ENCODE assay signal across 8 cellular contexts in the genomic region with DNA sequence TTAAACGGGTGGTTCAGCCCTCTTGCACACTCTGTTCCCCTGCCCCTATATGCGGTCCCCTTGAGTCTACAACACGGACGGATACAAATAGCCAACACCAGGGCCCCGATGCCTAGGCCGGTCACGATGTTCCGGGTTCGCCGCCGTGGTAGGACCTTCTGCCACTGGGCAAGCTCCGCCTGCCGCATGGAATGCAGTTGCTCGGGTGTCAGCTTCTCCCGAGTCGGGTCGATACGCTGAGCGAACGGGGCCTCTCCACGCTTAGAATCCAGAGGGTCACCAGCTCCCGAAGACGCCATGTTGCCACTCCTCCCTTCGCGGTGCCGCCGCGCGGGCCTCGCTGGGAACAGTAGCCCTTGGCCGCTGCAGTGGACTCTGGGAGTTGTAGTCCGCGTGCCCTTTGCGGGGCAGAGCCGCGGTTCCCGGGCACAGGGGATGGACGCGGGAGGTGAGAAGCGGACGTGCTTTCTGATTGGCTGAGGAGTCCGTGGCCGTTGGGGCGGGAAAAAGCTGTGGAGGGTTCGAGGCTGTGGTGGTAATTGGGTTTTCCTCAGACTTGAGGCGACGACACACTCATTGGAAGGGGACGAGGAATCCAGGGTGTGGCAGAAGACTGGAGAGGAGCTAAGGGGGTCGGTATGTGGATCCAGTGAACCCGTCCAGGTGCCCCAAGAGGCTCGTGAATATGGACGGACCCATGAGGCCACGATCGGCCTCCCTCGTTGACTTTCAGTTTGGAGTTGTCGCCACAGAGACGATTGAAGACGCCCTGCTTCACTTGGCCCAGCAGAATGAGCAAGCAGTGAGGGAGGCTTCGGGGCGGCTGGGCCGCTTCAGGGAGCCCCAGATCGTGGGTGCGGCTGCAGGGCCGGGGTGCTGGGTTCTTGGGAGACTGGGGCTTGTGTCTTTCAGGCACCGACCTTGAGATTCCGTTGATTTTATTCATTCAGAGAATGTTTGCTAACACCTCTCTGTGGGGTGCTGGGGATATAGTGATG. TPM values are rescaled to one million over a fixed set of nuclear protein-coding genes. Genes with fewer than 3 reads are reported as not detected.
DNase-seq lines count a peak whose midpoint lies in the region; ATAC-seq, FAIRE-seq and TF ChIP-seq lines count a peak whose summit lies in the region.

A gene with protein sequence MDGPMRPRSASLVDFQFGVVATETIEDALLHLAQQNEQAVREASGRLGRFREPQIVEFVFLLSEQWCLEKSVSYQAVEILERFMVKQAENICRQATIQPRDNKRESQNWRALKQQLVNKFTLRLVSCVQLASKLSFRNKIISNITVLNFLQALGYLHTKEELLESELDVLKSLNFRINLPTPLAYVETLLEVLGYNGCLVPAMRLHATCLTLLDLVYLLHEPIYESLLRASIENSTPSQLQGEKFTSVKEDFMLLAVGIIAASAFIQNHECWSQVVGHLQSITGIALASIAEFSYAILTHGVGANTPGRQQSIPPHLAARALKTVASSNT (plus strand): TSS at position 479 of the 998 bp plus-strand sequence. CDS start 207 bp downstream, at position 686.
A gene with protein sequence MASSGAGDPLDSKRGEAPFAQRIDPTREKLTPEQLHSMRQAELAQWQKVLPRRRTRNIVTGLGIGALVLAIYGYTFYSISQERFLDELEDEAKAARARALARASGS (minus strand): TSS at position 322 of the 998 bp plus-strand sequence. CDS start 23 bp downstream, at position 299.

- peak; percentile 99 for ATAC-seq in DND-41 (ENCODE audit: insufficient read depth, low read depth)

- H3K36me3 ChIP-seq in DND-41 (ENCODE audit: insufficient read depth, low read length) (peaks cover 14% of the 10 kb centered on the region), astrocyte (ENCODE audit: insufficient read depth, low read length) (peaks cover 3% of the 10 kb centered on the region), uterus (no peaks in the 10 kb centered on the region)

- H3K9me3 ChIP-seq in DND-41 (ENCODE audit: insufficient read depth, low read length, severe bottlenecking): no peaks in the 10 kb centered on the region
- H3K9me3 ChIP-seq in astrocyte (ENCODE audit: insufficient read depth, low read depth, low read length): no peaks in the 10 kb centered on the region
- H3K9me3 ChIP-seq in uterus: no peaks in the 10 kb centered on the region

- peaks cover 11% of the 10 kb centered on the region for H3K36me3 Mint-ChIP-seq in T-helper 2 cell treated with Interferon-gamma antibody and Interleukin-4, amounts not matched to agents 5 μg/mL and 100 μg/mL, for 36 hours (ENCODE audit: low read depth)
- H3K36me3 Mint-ChIP-seq in astrocyte (ENCODE audit: low read depth, unreplicated experiment): peaks cover 13% of the 10 kb centered on the region

- peak within 1 kb of the TSS; percentile 75 for H3K27ac Mint-ChIP-seq in T-helper 2 cell treated with Interferon-gamma antibody and Interleukin-4, amounts not matched to agents 5 μg/mL and 100 μg/mL, for 36 hours
- H3K27ac Mint-ChIP-seq in astrocyte (ENCODE audit: unreplicated experiment): peak within 1 kb of the TSS; percentile 84

- H2AFZ ChIP-seq in DND-41 (ENCODE audit: low read depth, low read length) (peak within 1 kb of the TSS; percentile 98), astrocyte (ENCODE audit: low read depth, low read length) (peak within 1 kb of the TSS; percentile 95)

- H4K20me1 ChIP-seq in DND-41 (ENCODE audit: insufficient read depth, low read length): no peaks in the 10 kb centered on the region
- H4K20me1 ChIP-seq in astrocyte (ENCODE audit: insufficient read depth, low read length): no peaks in the 10 kb centered on the region

- peak within 1 kb of the TSS; percentile 94 for H3K4me3 Mint-ChIP-seq in T-helper 2 cell treated with Interferon-gamma antibody and Interleukin-4, amounts not matched to agents 5 μg/mL and 100 μg/mL, for 36 hours
- peak within 1 kb of the TSS; percentile 94 for H3K4me3 Mint-ChIP-seq in astrocyte (ENCODE audit: unreplicated experiment)

- H3K4me3 ChIP-seq in DND-41 (ENCODE audit: low read depth in 1 of 2, low read length in 2 of 2): peak within 1 kb of the TSS; percentile 82 to 98
- peak within 1 kb of the TSS; percentile 97 for H3K4me3 ChIP-seq in astrocyte (ENCODE audit: insufficient read depth, low read depth, low read length)
- H3K4me3 ChIP-seq in uterus: peak within 1 kb of the TSS; percentile 76 to 86

- peak within 1 kb of the TSS; percentile 78 for H3K9ac ChIP-seq in DND-41 (ENCODE audit: low read depth, low read length)
- peak within 1 kb of the TSS; percentile 91 for H3K9ac ChIP-seq in astrocyte (ENCODE audit: low read length)

- peak within 1 kb of the TSS; percentile 91 for H3K4me2 ChIP-seq in DND-41 (ENCODE audit: insufficient read depth, low read length)
- peak within 1 kb of the TSS; percentile 89 for H3K4me2 ChIP-seq in astrocyte (ENCODE audit: low read length)

- peaks cover 19% of the 10 kb centered on the region for H3K79me2 ChIP-seq in DND-41 (ENCODE audit: insufficient read depth, low read length)
- H3K79me2 ChIP-seq in astrocyte (ENCODE audit: insufficient read depth, low read length): peaks cover 14% of the 10 kb centered on the region

- peak; percentile 6 for TF ChIP-seq CTCF in DND-41 (IDR thresholded peaks at IDR 0.05; ENCODE audit: borderline replicate concordance, extremely low read depth, low read length, poor library complexity, severe bottlenecking)
- TF ChIP-seq CTCF in astrocyte (IDR thresholded peaks at IDR 0.05; ENCODE audit: insufficient read depth, low read depth, low read length): no peak
- peak in 1 of 4 experiments; percentile 7 for TF ChIP-seq CTCF in uterus (IDR thresholded peaks at IDR 0.05)

- TF ChIP-seq POLR2A in uterus (IDR thresholded peaks at IDR 0.05): peak in 1 of 2 donors; percentile 38

- H3K9me3 Mint-ChIP-seq in T-helper 2 cell treated with Interferon-gamma antibody and Interleukin-4, amounts not matched to agents 5 μg/mL and 100 μg/mL, for 36 hours: peaks cover 4% of the 10 kb centered on the region
- H3K9me3 Mint-ChIP-seq in astrocyte (ENCODE audit: unreplicated experiment): no peaks in the 10 kb centered on the region

- intact Hi-C loops in uterus (cut with DNase I; ENCODE audit: low total_unique reads): no loop called here

- H3K27me3 ChIP-seq in DND-41 (ENCODE audit: insufficient read depth, low read length, poor library complexity): no peaks in the 10 kb centered on the region
- H3K27me3 ChIP-seq in astrocyte (ENCODE audit: insufficient read depth, low read length): peaks cover 3% of the 10 kb centered on the region
- H3K27me3 ChIP-seq in uterus: no peaks in the 10 kb centered on the region

- H3K4me1 ChIP-seq in DND-41 (ENCODE audit: insufficient read depth, low read length): peaks cover 27% of the 10 kb centered on the region
- peaks cover 23% of the 10 kb centered on the region for H3K4me1 ChIP-seq in astrocyte (ENCODE audit: insufficient read depth, low read length)
- peaks cover 0 to 4% of the 10 kb centered on the region in 2 donors for H3K4me1 ChIP-seq in uterus

- peaks cover 11% of the 10 kb centered on the region for H3K4me1 Mint-ChIP-seq in T-helper 2 cell treated with Interferon-gamma antibody and Interleukin-4, amounts not matched to agents 5 μg/mL and 100 μg/mL, for 36 hours (ENCODE audit: low read depth)
- H3K4me1 Mint-ChIP-seq in astrocyte (ENCODE audit: low read depth, unreplicated experiment): peaks cover 10% of the 10 kb centered on the region

- DNase-seq in DND-41 (peak; percentile 87), GOT3 (lab: John Stamatoyannopoulos, UW) (peak; percentile 35), NCI-H146 (lab: John Stamatoyannopoulos, UW) (peak; percentile 78), astrocyte (ENCODE audit: low read depth) (peak; percentile 67), hepatic stellate cell (ENCODE audit: low spot score) (peak; percentile 92), putamen (ENCODE audit: low spot score) (peak; percentile 80), uterus (peak; percentile 79 to 84)
- peak; percentile 81 for DNase-seq in T-helper 2 cell treated with Interferon-gamma antibody and Interleukin-4, amounts not matched to agents 5 μg/mL and 100 μg/mL, for 36 hours (ENCODE audit: low spot score)

- H3K27me3 Mint-ChIP-seq in T-helper 2 cell treated with Interferon-gamma antibody and Interleukin-4, amounts not matched to agents 5 μg/mL and 100 μg/mL, for 36 hours (ENCODE audit: low read depth): peaks cover 18% of the 10 kb centered on the region
- no peaks in the 10 kb centered on the region for H3K27me3 Mint-ChIP-seq in astrocyte (ENCODE audit: low read depth, unreplicated experiment)

- FAIRE-seq in astrocyte (lab: Jason Lieb, UNC): no peak

- H3K27ac ChIP-seq in DND-41 (ENCODE audit: low read length): peak within 1 kb of the TSS; percentile 75
- peak within 1 kb of the TSS; percentile 65 for H3K27ac ChIP-seq in astrocyte (ENCODE audit: low read depth, low read length)
- peak within 1 kb of the TSS; percentile 75 to 81 for H3K27ac ChIP-seq in uterus

RNA-seq across cellular contexts. Expression of the first gene that starts in this region (rescaled TPM):
- total RNA-seq in astrocyte (not detected in 2 replicates), uterus (1 to 10 TPM in 1 of 4 donors, under 1 TPM in 1, not detected in 2; 0.69 to 1.2 TPM)

RNA-seq across cellular contexts. Expression of the second gene that starts in this region (rescaled TPM):
- total RNA-seq in astrocyte (31.8 and 34.3 TPM in 2 replicates), uterus (100 to 1,000 TPM in 1 of 4 donors, 10 to 100 TPM in 3; 40.9 to 100 (median 51.8) TPM)

Comparison
In these comparisons a context has a peak if more than half of its experiments do, and no peak if none do; other contexts are left out.
1. Peak in every context shown above with its lines: DNase-seq, ATAC-seq, H3K4me3 ChIP-seq and H3K27ac ChIP-seq.
2. DNase-seq: peak in every context shown above with its lines; median percentile 92 in hepatic stellate cell; 87 in DND-41; 82 in uterus; 81 in T-helper 2 cell treated with Interferon-gamma antibody and Interleukin-4, amounts not matched to agents 5 μg/mL and 100 μg/mL, for 36 hours; 80 in putamen; 78 in NCI-H146; 67 in astrocyte; 35 in GOT3.